8 cellular contexts compared by ENCODE assay signal in the genomic region with DNA sequence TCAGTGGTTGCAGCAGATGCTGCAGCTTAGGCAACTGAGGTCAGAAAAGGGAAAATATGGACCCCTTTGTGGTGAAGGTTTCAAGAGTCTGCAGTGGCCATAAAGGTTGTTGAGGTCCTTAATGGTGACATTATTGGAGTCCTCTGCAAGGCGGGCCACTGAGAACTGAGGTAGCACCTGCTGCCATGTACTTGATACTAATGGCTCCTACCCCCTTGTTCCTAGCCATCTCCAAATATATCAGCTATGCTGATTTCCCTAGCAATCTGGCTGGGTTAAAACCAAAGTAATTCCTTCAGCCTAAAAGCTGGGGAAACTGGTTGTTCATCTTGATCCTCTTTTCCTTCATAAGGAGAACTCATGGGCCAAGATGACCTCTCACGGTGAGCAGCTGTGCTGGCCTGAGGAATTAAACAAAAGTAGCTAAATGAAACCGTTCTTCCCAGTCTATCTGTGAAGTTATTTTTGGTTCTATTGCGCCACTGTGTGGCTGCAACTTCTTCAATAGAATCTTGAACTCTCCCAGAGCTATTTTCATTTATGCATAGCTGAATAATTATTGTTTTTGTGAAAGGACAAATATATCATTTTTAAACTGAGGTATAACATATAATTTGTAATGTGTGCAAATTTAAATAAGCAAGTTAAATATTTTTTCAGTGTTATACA.
A peak's percentile ranks its signal among the peaks of the same experiment; 100 is the strongest.
DNase-seq lines count a peak whose midpoint lies in the region; ATAC-seq, FAIRE-seq and TF ChIP-seq lines count a peak whose summit lies in the region.
"Had no signal": no experiment of that assay in that cellular context is flagged by ENCODE, and none has a peak within 500 bp of the region (broad histone marks: within the 10 kb centered on the region; RNA-seq: fewer than 3 reads in every experiment).

No MANE protein-coding gene starts in this region.

- no peak overlapping the region for H2BK15ac ChIP-seq in H1 (ENCODE audit: low read length)

- H2AFZ ChIP-seq in H1 (ENCODE audit: low read length): no peak overlapping the region

- H3K27me3 ChIP-seq in NT2/D1 (ENCODE audit: insufficient read depth, insufficient read length): no peaks in the 10 kb centered on the region
- H3K27me3 ChIP-seq in H1 (replicated peaks in 1 of 4; ENCODE audit: control insufficient read depth in 3 of 4, extremely low read depth in 1 of 4, insufficient read depth in 3 of 4, low read length in 3 of 4): no peaks in the 10 kb centered on the region
- no peaks in the 10 kb centered on the region for H3K27me3 ChIP-seq in CD8-positive, alpha-beta T cell (ENCODE audit: insufficient read depth, low read length)

- WGBS in H1 (ENCODE audit: extremely low coverage in 1 of 2, insufficient coverage in 1 of 2, insufficient read length in 1 of 2, insufficient replicate concordance in 2 of 2, low coverage in 1 of 2, low lambda C conversion rate in 2 of 2, missing lambda C conversion rate in 1 of 2), 2 experiments: 76% methylated on average over 4 of the region's 4 CpGs; no CpG with 5 or more reads in 1 of the 2 experiments

- no peak overlapping the region for H3K27ac Mint-ChIP-seq in nephron
- no peak overlapping the region for H3K27ac Mint-ChIP-seq in CD8-positive, alpha-beta T cell
- H3K27ac Mint-ChIP-seq: activated B cell treated with CpG ODN at 0.5 μM for 24 hours had no signal

- no peak overlapping the region for H4K8ac ChIP-seq in H1 (ENCODE audit: extremely low read depth, insufficient read depth, low read length)

- H3K23ac ChIP-seq in H1 (ENCODE audit: insufficient read length): no peak overlapping the region

- intact Hi-C loops in CD8-positive, alpha-beta T cell (cut with DNase I, micrococcal nuclease): no loop called here

- no peak overlapping the region for H2AK5ac ChIP-seq in H1 (ENCODE audit: low read depth, low read length)

- no peak overlapping the region for H2BK5ac ChIP-seq in H1 (ENCODE audit: low read depth, low read length)

- no peak overlapping the region for H3K9ac ChIP-seq in NT2/D1 (ENCODE audit: insufficient read length, low read depth)
- no peak overlapping the region for H3K9ac ChIP-seq in H1 (replicated peaks in 1 of 4; ENCODE audit: extremely low read depth in 1 of 4, low read depth in 3 of 4, low read length in 3 of 4)

- H3K4me2 ChIP-seq in H1 (ENCODE audit: insufficient read depth in 1 of 2, low read depth in 2 of 2, low read length in 2 of 2): no peak overlapping the region

- FAIRE-seq in H54 (lab: Jason Lieb, UNC) (peak; percentile 91), H1 (lab: Jason Lieb, UNC) (no peak)

- no peaks in the 10 kb centered on the region; the same call in 1 of the 2 replicates for H3K23me2 ChIP-seq in H1 (ENCODE audit: low read depth, low read length)

- no peaks in the 10 kb centered on the region for H3K79me2 ChIP-seq in H1 (ENCODE audit: control insufficient read depth in 1 of 2, insufficient read depth in 2 of 2, low read length in 2 of 2)

- H3K4me1 Mint-ChIP-seq in nephron: no peaks in the 10 kb centered on the region
- no peaks in the 10 kb centered on the region for H3K4me1 Mint-ChIP-seq in CD8-positive, alpha-beta T cell (ENCODE audit: low read depth)
- H3K4me1 Mint-ChIP-seq: activated B cell treated with CpG ODN at 0.5 μM for 24 hours had no signal

- H3K27me3 Mint-ChIP-seq in nephron (ENCODE audit: low read depth): no peaks in the 10 kb centered on the region
- H3K27me3 Mint-ChIP-seq in CD8-positive, alpha-beta T cell (ENCODE audit: low read depth): no peaks in the 10 kb centered on the region
- H3K27me3 Mint-ChIP-seq: activated B cell treated with CpG ODN at 0.5 μM for 24 hours had no signal

- no peaks in the 10 kb centered on the region for H4K20me1 ChIP-seq in H1 (replicated peaks in 1 of 2; ENCODE audit: control insufficient read depth in 1 of 2, insufficient read depth in 2 of 2, low read length in 2 of 2)

- H2BK20ac ChIP-seq in H1 (ENCODE audit: low read length): no peak overlapping the region

- no peak overlapping the region for H3K18ac ChIP-seq in H1 (ENCODE audit: extremely low read depth, low read length)

- POLR2A ChIA-PET in H1 (lab: Charles Lee; ENCODE audit: partially characterized antibody): no interaction called here
- POLR2A ChIA-PET in CD8-positive, alpha-beta T cell (lab: Charles Lee): no interaction called here

- H3K79me1 ChIP-seq in H1 (ENCODE audit: low read depth, low read length): no peaks in the 10 kb centered on the region

- H3K4me1 ChIP-seq in NT2/D1 (ENCODE audit: insufficient read depth, insufficient read length) (no peaks in the 10 kb centered on the region), H1 (replicated peaks in 1 of 4; ENCODE audit: control insufficient read depth in 3 of 4, insufficient read depth in 4 of 4, low read length in 3 of 4) (no peaks in the 10 kb centered on the region)
- H3K4me1 ChIP-seq in CD8-positive, alpha-beta T cell (ENCODE audit: insufficient read depth, low read length): no peaks in the 10 kb centered on the region

- no peaks in the 10 kb centered on the region for H3K36me3 Mint-ChIP-seq in nephron (ENCODE audit: low read depth)
- no peaks in the 10 kb centered on the region for H3K36me3 Mint-ChIP-seq in CD8-positive, alpha-beta T cell

- TF ChIP-seq CTCF in H1 (IDR thresholded peaks at IDR 0.05; ENCODE audit: control extremely low read depth in 1 of 3, insufficient read depth in 1 of 3, low read depth in 1 of 3, low read length in 3 of 3) (peak in 2 of 3 experiments; percentile 20 to 44; a peak in 2 of 4 replicates), nephron (IDR thresholded peaks at IDR 0.05; ENCODE audit: unreplicated experiment in 3 of 3) (peak; percentile 57 to 66 (median 63))
- TF ChIP-seq CTCF in CD8-positive, alpha-beta T cell (IDR thresholded peaks at IDR 0.05): no peak

- no peaks in the 10 kb centered on the region for H3K36me3 ChIP-seq in NT2/D1 (ENCODE audit: insufficient read depth, insufficient read length, low read length)
- no peaks in the 10 kb centered on the region for H3K36me3 ChIP-seq in H1 (ENCODE audit: control insufficient read depth in 2 of 4, insufficient read depth in 4 of 4, low read length in 3 of 4)
- H3K36me3 ChIP-seq in CD8-positive, alpha-beta T cell (ENCODE audit: insufficient read depth, low read length): no peaks in the 10 kb centered on the region

- H3K9me3 ChIP-seq in NT2/D1 (ENCODE audit: insufficient read depth, low read length): no peaks in the 10 kb centered on the region
- no peaks in the 10 kb centered on the region for H3K9me3 ChIP-seq in H1 (ENCODE audit: insufficient read depth in 2 of 2, low read depth in 1 of 2, low read length in 1 of 2)
- no peaks in the 10 kb centered on the region for H3K9me3 ChIP-seq in CD8-positive, alpha-beta T cell (ENCODE audit: low read length)

- peak; percentile 73 to 80 for TF ChIP-seq RAD21 in H1 (IDR thresholded peaks at IDR 0.05 in 1 of 2, conservative IDR thresholded peaks at IDR 0.05 in 1 of 2; ENCODE audit: low read depth in 2 of 2, low read length in 2 of 2)

- H3K4ac ChIP-seq in H1 (replicated peaks; ENCODE audit: insufficient read length, low read depth, low read length): no peak overlapping the region

- CTCF ChIA-PET in H1 (lab: Charles Lee; ENCODE audit: partially characterized antibody): interaction anchor here (0.6 to 4.7 kb wide), 35 partner anchors 10 to 550 kb away, joined by 3 to 42 read pairs (median 5); no protein-coding TSS in a partner anchor
- CTCF ChIA-PET in CD8-positive, alpha-beta T cell (lab: Charles Lee): no interaction called here

- H3K4me3 ChIP-seq in NT2/D1 (ENCODE audit: insufficient read length, low read depth) (no peak overlapping the region), H1 (ENCODE audit: extremely low read depth in 1 of 4, insufficient read depth in 2 of 4, low read depth in 3 of 4, low read length in 4 of 4) (no peak overlapping the region)
- H3K4me3 ChIP-seq in CD8-positive, alpha-beta T cell (ENCODE audit: low read depth, low read length): no peak overlapping the region

- no peak for ATAC-seq in CD8-positive, alpha-beta T cell

- no peak overlapping the region for H4K91ac ChIP-seq in H1 (replicated peaks; ENCODE audit: insufficient read length, low read length)

- H3K14ac ChIP-seq in H1 (ENCODE audit: insufficient read length): no peak overlapping the region

- H3K9me3 Mint-ChIP-seq in nephron: peaks cover 2% of the 10 kb centered on the region
- no peaks in the 10 kb centered on the region for H3K9me3 Mint-ChIP-seq in CD8-positive, alpha-beta T cell
- H3K9me3 Mint-ChIP-seq: activated B cell treated with CpG ODN at 0.5 μM for 24 hours had no signal

- no peak overlapping the region for H3K4me3 Mint-ChIP-seq in nephron
- no peak overlapping the region for H3K4me3 Mint-ChIP-seq in CD8-positive, alpha-beta T cell
- H3K4me3 Mint-ChIP-seq: activated B cell treated with CpG ODN at 0.5 μM for 24 hours had no signal

- no peak overlapping the region for H2BK120ac ChIP-seq in H1 (replicated peaks; ENCODE audit: low read depth, low read length)

- no peak for TF ChIP-seq EP300 in H1 (IDR thresholded peaks at IDR 0.05; ENCODE audit: borderline replicate concordance in 1 of 2, low read depth in 2 of 2, low read length in 2 of 2)

- no peak overlapping the region for H3K56ac ChIP-seq in H1 (replicated peaks; ENCODE audit: insufficient read length, low read depth, low read length)

- no peak overlapping the region for H3K27ac ChIP-seq in H1 (ENCODE audit: low read depth, low read length)
- no peak overlapping the region for H3K27ac ChIP-seq in CD8-positive, alpha-beta T cell (ENCODE audit: low read depth, low read length)

- TF ChIP-seq POLR2A in H54 (IDR thresholded peaks at IDR 0.05; ENCODE audit: low read depth, low read length): no peak
- TF ChIP-seq POLR2A in H1 (IDR thresholded peaks at IDR 0.05; ENCODE audit: control extremely low read depth in 1 of 2, low read depth in 2 of 2, low read length in 2 of 2): no peak

- no peak overlapping the region for H4K5ac ChIP-seq in H1 (ENCODE audit: insufficient read length, low read depth, low read length)

- DNase-seq in H54 (ENCODE audit: insufficient read length, low spot score) (peak; percentile 12), NT2/D1 (ENCODE audit: low read depth, low spot score) (peak; percentile 13), H1 (ENCODE audit: low read depth in 1 of 2, low spot score in 2 of 2) (no peak), NCI-H510A treated with DMSO at 0.1 percent for 48 hours (lab: John Stamatoyannopoulos, UW) (no peak)
- DNase-seq in CD8-positive, alpha-beta T cell: no peak
- DNase-seq in stimulated activated CD4-positive, alpha-beta T cell treated with anti-CD3 and anti-CD28 coated beads, Interleukin-15, amount 100 ng/mL, for 24 hours: no peak
- DNase-seq: activated B cell treated with CpG ODN at 0.5 μM for 24 hours had no signal

- 0 out of 2 replicates have a peak overlapping the region, but pooled peaks have one; percentile 39 for H2BK12ac ChIP-seq in H1 (ENCODE audit: low read depth, low read length)

TF ChIP-seq in H1, 55 proteins besides CTCF, POLR2A, EP300 and RAD21 (continues in another document):
- TF ChIP-seq TAF7 (optimal IDR thresholded peaks at IDR 0.05; ENCODE audit: borderline replicate concordance, low read depth, low read length): no peak
- TF ChIP-seq CBX8 (IDR thresholded peaks at IDR 0.05; ENCODE audit: borderline replicate concordance, low read depth, low read length): no peak
- no peak for TF ChIP-seq RXRA (IDR thresholded peaks at IDR 0.05; ENCODE audit: insufficient read depth, low read depth, low read length)
- TF ChIP-seq EZH2 (IDR thresholded peaks at IDR 0.05; ENCODE audit: low read depth, low read length, severe bottlenecking): no peak
- TF ChIP-seq CTBP2 (IDR thresholded peaks at IDR 0.05; ENCODE audit: borderline replicate concordance, insufficient read depth, insufficient read length, low read length): no peak

Comparison
In these comparisons a context has a peak if more than half of its experiments do, and no peak if none do; other contexts are left out.
1. DNase-seq: peak in H54 (single experiment) and NT2/D1 (single experiment); none in H1 (0 of 2), CD8-positive, alpha-beta T cell (0 of 7), NCI-H510A treated with DMSO at 0.1 percent for 48 hours (single experiment) and stimulated activated CD4-positive, alpha-beta T cell treated with anti-CD3 and anti-CD28 coated beads, Interleukin-15, amount 100 ng/mL, for 24 hours (single experiment).